Comparison of ENCODE assay signal across 8 cellular contexts in genomic region chr7:120988591-120989299, GRCh38. TPM values are rescaled to one million over a fixed set of nuclear protein-coding genes. Genes with fewer than 3 reads are reported as not detected.
DNase-seq lines count a peak whose midpoint lies in the region; ATAC-seq, FAIRE-seq and TF ChIP-seq lines count a peak whose summit lies in the region.
"Had no signal": no experiment of that assay in that cellular context is flagged by ENCODE, and none has a peak within 500 bp of the region (broad histone marks: within the 10 kb centered on the region; RNA-seq: fewer than 3 reads in every experiment).

CPED1 (plus strand) TSS chr7:120988711; CDS start chr7:120989622, 911 bp downstream.

- peak; percentile 40 for FAIRE-seq in GM12891 (lab: Jason Lieb, UNC)

- H3K36me3 ChIP-seq in HEK293 (ENCODE audit: control insufficient read depth in 2 of 2, insufficient read depth in 1 of 2, low read length in 2 of 2), result no peaks in the 10 kb centered on the region
- no peaks in the 10 kb centered on the region for H3K36me3 ChIP-seq in mesodermal cell (ENCODE audit: control insufficient read depth, insufficient read depth, low read length)

- POLR2A ChIA-PET in HEK293 (lab: Yijun Ruan, JAX), result interaction anchor here (0.5 to 1.0 kb wide), 4 partner anchors 19 to 87 kb away, joined by 3 read pairs; partner anchors contain the start of gene ING3

- ATAC-seq in stimulated activated naive CD8-positive, alpha-beta T cell treated with anti-CD3 and anti-CD28 coated beads, Interleukin-15, Interleukin-2, amounts not matched to agents 100 U/mL and 50 U/mL, for 24 hours, result peak; percentile 65

- TF ChIP-seq CTCF in HEK293 (tag by site-specific recombination; IDR thresholded peaks at IDR 0.05), result no peak
- no peak for TF ChIP-seq CTCF in epithelial cell of proximal tubule (conservative IDR thresholded peaks at IDR 0.05; ENCODE audit: low read depth, low read length)

- CTCF ChIA-PET in HEK293 (lab: Yijun Ruan, JAX), result interaction anchor here (0.5 to 8.3 kb wide), 29 partner anchors 8 to 348 kb away, joined by 3 to 152 read pairs (median 4); no protein-coding TSS in a partner anchor

- H3K9me3 ChIP-seq in HEK293 (ENCODE audit: control insufficient read depth, insufficient read depth, low read depth, low read length) (no peaks in the 10 kb centered on the region), mesodermal cell (ENCODE audit: control insufficient read depth, low read length) (no peaks in the 10 kb centered on the region)

- DNase-seq in GM12891 (ENCODE audit: insufficient read length, low spot score), result no peak
- peak; percentile 38 for DNase-seq in NCI-H1092 treated with DMSO at 0.1 percent for 48 hours (lab: John Stamatoyannopoulos, UW)
- DNase-seq in activated CD8-positive, alpha-beta memory T cell treated with anti-CD3 and anti-CD28 coated beads for 24 hours, result peak; percentile 65
- DNase-seq in epithelial cell of proximal tubule (ENCODE audit: low read depth), result peak; percentile 67
- peak; percentile 52 for DNase-seq in stimulated activated naive CD8-positive, alpha-beta T cell treated with anti-CD3 and anti-CD28 coated beads, Interleukin-15, Interleukin-2, amounts not matched to agents 100 U/mL and 50 U/mL, for 24 hours

- 19 to 49% methylated on average over 4 to 19 of the region's 28 CpGs for WGBS in mesodermal cell (ENCODE audit: insufficient coverage in 2 of 2), 2 experiments

- no peak for TF ChIP-seq POLR2A in GM12891 (IDR thresholded peaks at IDR 0.05; ENCODE audit: low read depth, low read length)

- H3K4me1 ChIP-seq in HEK293 (ENCODE audit: control insufficient read depth, insufficient read depth, low read length), result peaks cover 3% of the 10 kb centered on the region; the same call in 1 of the 2 replicates
- H3K4me1 ChIP-seq in mesodermal cell (ENCODE audit: control insufficient read depth, insufficient read depth, low read length, poor library complexity, severe bottlenecking), result peaks cover 6% of the 10 kb centered on the region

- H3K27ac ChIP-seq in HEK293 (ENCODE audit: extremely low read depth, low read depth, low read length), result peak within 1 kb of the TSS; percentile 29; the same call in 1 of the 2 replicates
- peak within 1 kb of the TSS; percentile 11 for H3K27ac ChIP-seq in mesodermal cell (ENCODE audit: low read depth, low read length, severe bottlenecking)
- H3K27ac ChIP-seq: epithelial cell of prostate had no signal

- H3K4me3 ChIP-seq in HEK293 (ENCODE audit: low read depth, low read length), result peak within 1 kb of the TSS; percentile 38
- H3K4me3 ChIP-seq in epithelial cell of proximal tubule (ENCODE audit: low read depth, low read length), result peak within 1 kb of the TSS; percentile 56
- peak within 1 kb of the TSS; percentile 21 for H3K4me3 ChIP-seq in mesodermal cell (ENCODE audit: extremely low read depth, insufficient read depth, low read length, poor library complexity, severe bottlenecking)

TF ChIP-seq in GM12891, 5 proteins besides CTCF, POLR2A, EP300 and RAD21:
- TF ChIP-seq TAF1 (IDR thresholded peaks at IDR 0.05; ENCODE audit: low read depth, low read length), result no peak
- no peak for TF ChIP-seq POLR2AphosphoS5 (IDR thresholded peaks at IDR 0.05; ENCODE audit: low read depth, low read length)
- peak; percentile 65 for TF ChIP-seq SPI1 (IDR thresholded peaks at IDR 0.05; ENCODE audit: low read depth, low read length)
- TF ChIP-seq PAX5 (IDR thresholded peaks at IDR 0.05; ENCODE audit: insufficient read depth, low read length, severe bottlenecking), result no peak

TF ChIP-seq in HEK293, 187 proteins besides CTCF, POLR2A, EP300 and RAD21 (continues in another document):
- TF ChIP-seq ZNF792 (tag by site-specific recombination; IDR thresholded peaks at IDR 0.05) (peak; percentile 78; the same call in 1 of the 2 replicates), ZNF664 (tag by site-specific recombination; IDR thresholded peaks at IDR 0.05) (0 out of 2 replicates have a peak, but pooled peaks have one; percentile 36), ZBTB21 (tag by site-specific recombination; IDR thresholded peaks at IDR 0.05) (no peak), ZNF398 (tag by site-specific recombination; IDR thresholded peaks at IDR 0.05) (peak; percentile 65), SCRT1 (tag by site-specific recombination; IDR thresholded peaks at IDR 0.05; ENCODE audit: borderline replicate concordance) (0 out of 2 replicates have a peak, but pooled peaks have one; percentile 82), ZBTB26 (tag by site-specific recombination; optimal IDR thresholded peaks at IDR 0.05) (peak; percentile 94), WT1 (tag by site-specific recombination; IDR thresholded peaks at IDR 0.05) (no peak), ZNF37A (tag by site-specific recombination; IDR thresholded peaks at IDR 0.05) (no peak), ZNF449 (tag by site-specific recombination; IDR thresholded peaks at IDR 0.05) (no peak), PRDM10 (tag by site-specific recombination; IDR thresholded peaks at IDR 0.05) (peak; percentile 51; the same call in 1 of the 2 replicates), KLF16 (tag by site-specific recombination; IDR thresholded peaks at IDR 0.05) (peak; percentile 68), ZNF214 (tag by site-specific recombination; IDR thresholded peaks at IDR 0.05; ENCODE audit: borderline replicate concordance) (no peak)

RNA-seq across cellular contexts. Expression of gene CPED1, which starts in this region (rescaled TPM):
- 0.03 TPM for polyA plus RNA-seq in GM12891 (2012; ENCODE audit: low read depth, missing spikeins)
- 0.80 and 2.1 TPM in 2 replicates for total RNA-seq in epithelial cell of proximal tubule
- polyA plus RNA-seq in mesodermal cell (2013, experiment 1 of 2), result 17.2 TPM
- polyA plus RNA-seq in mesodermal cell (2013, experiment 2 of 2), result 18.7 TPM
